In the genomic region with DNA sequence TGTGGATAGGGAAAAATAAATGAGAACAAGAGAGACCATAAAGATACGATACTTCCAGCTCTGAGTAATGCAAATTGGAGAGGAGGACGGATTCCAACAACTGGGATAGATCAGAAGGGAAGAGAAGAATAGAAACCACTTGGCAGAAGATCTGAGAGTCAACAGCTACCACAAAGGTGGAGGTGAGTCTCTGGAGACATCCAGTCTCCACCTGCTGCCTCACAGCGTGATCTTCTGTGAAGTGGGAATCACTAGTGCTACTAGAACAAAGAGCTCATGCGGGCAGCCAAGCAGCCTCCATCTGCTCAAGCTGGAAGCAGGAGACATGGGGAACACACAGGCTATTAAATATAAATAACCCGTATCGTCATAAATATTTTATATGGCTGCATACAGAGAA, we compare ENCODE assay signal across 20 cellular contexts.
DNase-seq lines count a peak whose midpoint lies in the region; TF ChIP-seq lines count a peak whose summit lies in the region.
"Had no signal": no experiment of that assay in that cellular context is flagged by ENCODE, and none has a peak within 500 bp of the region (broad histone marks: within the 10 kb centered on the region; RNA-seq: fewer than 3 reads in every experiment).

No MANE protein-coding gene starts in this region.

- H3K27ac Mint-ChIP-seq in endodermal cell, result no peak overlapping the region
- H3K27ac Mint-ChIP-seq: activated B cell treated with CpG ODN at 0.5 μM for 24 hours; activated CD4-positive, alpha-beta memory T cell treated with anti-CD3 and anti-CD28 coated beads, Interleukin-2, amount 10 ng/mL, durations not matched to agents 7 days and 5 days; GM23338; naive thymus-derived CD8-positive, alpha-beta T cell had no signal

- no peak overlapping the region for H3K4me2 ChIP-seq in MM.1S (ENCODE audit: low read depth, low read length)
- H3K4me2 ChIP-seq: GM23338 had no signal

- peaks cover 2% of the 10 kb centered on the region for H3K27me3 Mint-ChIP-seq in endodermal cell (ENCODE audit: insufficient read depth)
- H3K27me3 Mint-ChIP-seq: activated B cell treated with CpG ODN at 0.5 μM for 24 hours; activated CD4-positive, alpha-beta memory T cell treated with anti-CD3 and anti-CD28 coated beads, Interleukin-2, amount 10 ng/mL, durations not matched to agents 7 days and 5 days had no signal

- TF ChIP-seq CTCF in endodermal cell (conservative IDR thresholded peaks at IDR 0.05) (no peak), MM.1S (IDR thresholded peaks at IDR 0.05; ENCODE audit: low read length) (no peak)

- H3K9me3 Mint-ChIP-seq in endodermal cell, result peaks cover 12% of the 10 kb centered on the region
- H3K9me3 Mint-ChIP-seq: activated B cell treated with CpG ODN at 0.5 μM for 24 hours; activated CD4-positive, alpha-beta memory T cell treated with anti-CD3 and anti-CD28 coated beads, Interleukin-2, amount 10 ng/mL, durations not matched to agents 7 days and 5 days had no signal

- H4K20me1 ChIP-seq in MM.1S (ENCODE audit: insufficient read depth, low read length), result no peaks in the 10 kb centered on the region

- H3K36me3 ChIP-seq in endodermal cell (ENCODE audit: control insufficient read depth, insufficient read depth, low read length) (no peaks in the 10 kb centered on the region), MM.1S (replicated peaks; ENCODE audit: insufficient read depth, low read length) (no peaks in the 10 kb centered on the region)
- H3K36me3 ChIP-seq: BE2C, Peyer's patch had no signal

- peaks cover 5% of the 10 kb centered on the region for H3K4me1 ChIP-seq in endodermal cell (ENCODE audit: control insufficient read depth, insufficient read depth, low read length)
- H3K4me1 ChIP-seq in MM.1S (ENCODE audit: low read length), result no peaks in the 10 kb centered on the region
- H3K4me1 ChIP-seq: BE2C, Peyer's patch had no signal

- H3K4me3 ChIP-seq in endodermal cell (ENCODE audit: low read length) (no peak overlapping the region), MM.1S (ENCODE audit: low read length) (no peak overlapping the region)
- H3K4me3 ChIP-seq: GM23338, K562, Peyer's patch had no signal

- H3K79me2 ChIP-seq in MM.1S (ENCODE audit: low read length), result no peaks in the 10 kb centered on the region

- H3K9me3 ChIP-seq in endodermal cell (ENCODE audit: control insufficient read depth, low read length) (peaks cover 5% of the 10 kb centered on the region), MM.1S (replicated peaks; ENCODE audit: insufficient read depth, low read length) (no peaks in the 10 kb centered on the region)
- H3K9me3 ChIP-seq: BE2C, Caco-2, Peyer's patch had no signal

- peaks cover 4% of the 10 kb centered on the region for H3K36me3 Mint-ChIP-seq in endodermal cell (ENCODE audit: low read depth)

- H3K27me3 ChIP-seq in endodermal cell (ENCODE audit: control insufficient read depth, insufficient read depth, low read length, poor library complexity, severe bottlenecking) (no peaks in the 10 kb centered on the region), MM.1S (replicated peaks; ENCODE audit: insufficient read depth, low read length) (no peaks in the 10 kb centered on the region)
- H3K27me3 ChIP-seq: BE2C, Peyer's patch had no signal

- DNase-seq in NCI-H1417 (lab: John Stamatoyannopoulos, UW) (peak; percentile 47 to 88 (median 79)), NCI-H1417 treated with DMSO at 0.1 percent for 48 hours (lab: John Stamatoyannopoulos, UW) (no peak), NCI-H2081 treated with DMSO at 0.1 percent for 48 hours (lab: John Stamatoyannopoulos, UW) (peak; percentile 71), NCI-H446 treated with DMSO at 0.1 percent for 48 hours (lab: John Stamatoyannopoulos, UW) (peak; percentile 32), endodermal cell (peak; percentile 51), MM.1S (no peak), SKM-1 (lab: John Stamatoyannopoulos, UW; ENCODE audit: unreplicated experiment) (no peak)
- DNase-seq in activated effector memory CD4-positive, alpha-beta T cell treated with Interleukin-2 at 50 U/mL for 16 hours, result no peak
- DNase-seq: activated B cell treated with CpG ODN at 0.5 μM for 24 hours; activated CD4-positive, alpha-beta memory T cell treated with anti-CD3 and anti-CD28 coated beads, Interleukin-2, amount 10 ng/mL, durations not matched to agents 7 days and 5 days; BE2C; Caco-2; GDM1; naive thymus-derived CD8-positive, alpha-beta T cell; NK-92 treated with Interleukin-12 subunit alpha and Interleukin-12 subunit beta, amount 100 ng/mL, for 24 hours; Peyer's patch; stimulated activated CD4-positive, alpha-beta T cell treated with anti-CD3 and anti-CD28 coated beads, Interleukin-12 subunit alpha, Interleukin-12 subunit beta, amount 100 ng/mL, for 4 hours had no signal

- H2AFZ ChIP-seq in MM.1S (ENCODE audit: low read length), result no peak overlapping the region
- H2AFZ ChIP-seq: GM23338 had no signal

- H3K27ac ChIP-seq in endodermal cell (ENCODE audit: low read depth, low read length), result no peak overlapping the region
- H3K27ac ChIP-seq in MM.1S (ENCODE audit: low read length), result no peak overlapping the region
- H3K27ac ChIP-seq: 22Rv1, Peyer's patch had no signal

- H3K9me2 ChIP-seq in MM.1S (replicated peaks; ENCODE audit: insufficient read depth, low read length), result no peaks in the 10 kb centered on the region

- H3K4me3 Mint-ChIP-seq in endodermal cell, result no peak overlapping the region
- H3K4me3 Mint-ChIP-seq: activated B cell treated with CpG ODN at 0.5 μM for 24 hours; activated CD4-positive, alpha-beta memory T cell treated with anti-CD3 and anti-CD28 coated beads, Interleukin-2, amount 10 ng/mL, durations not matched to agents 7 days and 5 days; GM23338; naive thymus-derived CD8-positive, alpha-beta T cell had no signal

- H3K4me1 Mint-ChIP-seq in endodermal cell, result peaks cover 15% of the 10 kb centered on the region
- H3K4me1 Mint-ChIP-seq: activated B cell treated with CpG ODN at 0.5 μM for 24 hours; activated CD4-positive, alpha-beta memory T cell treated with anti-CD3 and anti-CD28 coated beads, Interleukin-2, amount 10 ng/mL, durations not matched to agents 7 days and 5 days; GM23338; naive thymus-derived CD8-positive, alpha-beta T cell had no signal

- H3F3A ChIP-seq in MM.1S (ENCODE audit: insufficient read depth, low read length), result no peaks in the 10 kb centered on the region

- H3K9ac ChIP-seq in endodermal cell (ENCODE audit: extremely low read depth, low read length, poor library complexity, severe bottlenecking) (no peak overlapping the region), MM.1S (ENCODE audit: low read length) (no peak overlapping the region)

- 92 to 93% methylated on average over 6 of the region's 6 CpGs for WGBS in endodermal cell (ENCODE audit: insufficient coverage in 1 of 2, insufficient read length in 1 of 2), 2 experiments

Comparison
In these comparisons a context has a peak if more than half of its experiments do, and no peak if none do; other contexts are left out.
1. DNase-seq: peak in NCI-H1417 (3 of 3), NCI-H2081 treated with DMSO at 0.1 percent for 48 hours (single experiment), NCI-H446 treated with DMSO at 0.1 percent for 48 hours (single experiment) and endodermal cell (single experiment); none in NCI-H1417 treated with DMSO at 0.1 percent for 48 hours (single experiment), activated effector memory CD4-positive, alpha-beta T cell treated with Interleukin-2 at 50 U/mL for 16 hours (single experiment), MM.1S (single experiment) and SKM-1 (single experiment).